Comparison of ENCODE assay signal across 24 cellular contexts in the genomic region with DNA sequence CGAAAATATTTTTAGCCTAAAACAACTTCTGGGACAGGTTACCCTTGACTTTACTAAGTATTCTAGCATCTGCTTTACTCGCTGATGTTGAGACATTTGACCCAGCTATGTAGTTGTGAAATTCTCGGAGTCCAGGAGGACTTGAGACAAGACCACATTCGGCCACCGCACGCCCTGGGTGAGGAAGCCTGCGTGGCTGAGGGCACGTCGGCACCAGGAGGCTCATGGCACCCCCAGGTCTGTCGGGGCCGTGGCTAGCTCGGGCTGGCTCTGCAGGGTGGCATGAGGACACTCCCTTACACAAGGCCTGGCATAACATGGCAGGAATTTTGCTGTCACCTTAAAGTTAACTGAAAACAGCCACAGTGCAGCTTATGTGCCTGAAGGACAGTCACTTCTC. TPM values are rescaled to one million over a fixed set of nuclear protein-coding genes. Genes with fewer than 3 reads are reported as not detected.
DNase-seq lines count a peak whose midpoint lies in the region; ATAC-seq, FAIRE-seq and TF ChIP-seq lines count a peak whose summit lies in the region.
"Had no signal": no experiment of that assay in that cellular context is flagged by ENCODE, and none has a peak within 500 bp of the region (broad histone marks: within the 10 kb centered on the region; RNA-seq: fewer than 3 reads in every experiment).

No MANE protein-coding gene starts in this region.

- no peak overlapping the region for H4K5ac ChIP-seq in H1 (ENCODE audit: insufficient read length, low read depth, low read length)

- H3K9me3 Mint-ChIP-seq in progenitor cell of endocrine pancreas (ENCODE audit: low read depth), result no peaks in the 10 kb centered on the region
- H3K9me3 Mint-ChIP-seq: CD14-positive monocyte; CD4-positive, alpha-beta T cell; CD8-positive, alpha-beta memory T cell had no signal

- TF ChIP-seq EP300 in H1 (IDR thresholded peaks at IDR 0.05; ENCODE audit: borderline replicate concordance in 1 of 2, low read depth in 2 of 2, low read length in 2 of 2), result no peak

- H4K91ac ChIP-seq in H1 (replicated peaks; ENCODE audit: insufficient read length, low read length), result peak overlapping the region; percentile 47

- H3K36me3 ChIP-seq in BLaER1 (peaks cover 36% of the 10 kb centered on the region), H1 (ENCODE audit: control insufficient read depth in 2 of 4, insufficient read depth in 4 of 4, low read length in 3 of 4) (peaks cover 4 to 29% (median 19%) of the 10 kb centered on the region in 4 experiments; a peak in 7 of 8 replicates)

- H3K4me1 ChIP-seq in BLaER1 (peaks cover 100% of the 10 kb centered on the region), H1 (replicated peaks in 1 of 4; ENCODE audit: control insufficient read depth in 3 of 4, insufficient read depth in 4 of 4, low read length in 3 of 4) (peaks cover 7 to 23% (median 15%) of the 10 kb centered on the region in 4 experiments)
- H3K4me1 ChIP-seq: A549 had no signal

- H4K20me1 ChIP-seq in BLaER1 (peaks cover 66% of the 10 kb centered on the region), H1 (replicated peaks in 1 of 2; ENCODE audit: control insufficient read depth in 1 of 2, insufficient read depth in 2 of 2, low read length in 2 of 2) (no peaks in the 10 kb centered on the region)

- H2BK15ac ChIP-seq in H1 (ENCODE audit: low read length), result no peak overlapping the region

- H2BK5ac ChIP-seq in H1 (ENCODE audit: low read depth, low read length), result no peak overlapping the region

- no peak overlapping the region for H2AFZ ChIP-seq in H1 (ENCODE audit: low read length)

- H2AK5ac ChIP-seq in H1 (ENCODE audit: low read depth, low read length), result no peak overlapping the region

- TF ChIP-seq POLR2A in H1 (IDR thresholded peaks at IDR 0.05; ENCODE audit: control extremely low read depth in 1 of 2, low read depth in 2 of 2, low read length in 2 of 2), result no peak

- no peak overlapping the region for H3K4ac ChIP-seq in H1 (replicated peaks; ENCODE audit: insufficient read length, low read depth, low read length)

- H3K27ac ChIP-seq in BLaER1 (peak overlapping the region; percentile 35; the same call in 1 of the 2 replicates), H1 (ENCODE audit: low read depth, low read length) (no peak overlapping the region)
- H3K27ac ChIP-seq: A549 had no signal

- CTCF ChIA-PET in H1 (lab: Charles Lee; ENCODE audit: partially characterized antibody) (interaction anchor here (1.9 kb wide), 1 partner anchor 15 kb away, joined by 6 read pairs; no protein-coding TSS in a partner anchor), HEK293T (lab: Yijun Ruan, JAX) (no interaction called here)

- peak overlapping the region; percentile 93 for H3K4me2 ChIP-seq in BLaER1
- no peak overlapping the region for H3K4me2 ChIP-seq in H1 (ENCODE audit: insufficient read depth in 1 of 2, low read depth in 2 of 2, low read length in 2 of 2)
- H3K4me2 ChIP-seq: A549 had no signal

- FAIRE-seq in H1 (lab: Jason Lieb, UNC), result no peak
- FAIRE-seq: A549, D721Med, GM12878, GM19239 had no signal

- H2BK20ac ChIP-seq in H1 (ENCODE audit: low read length), result no peak overlapping the region

- TF ChIP-seq RAD21 in H1 (IDR thresholded peaks at IDR 0.05 in 1 of 2, conservative IDR thresholded peaks at IDR 0.05 in 1 of 2; ENCODE audit: low read depth in 2 of 2, low read length in 2 of 2), result no peak

- H3K18ac ChIP-seq in H1 (ENCODE audit: extremely low read depth, low read length), result no peak overlapping the region

- H3K4me3 ChIP-seq in BLaER1, result no peak overlapping the region
- no peak overlapping the region for H3K4me3 ChIP-seq in H1 (ENCODE audit: extremely low read depth in 1 of 4, insufficient read depth in 2 of 4, low read depth in 3 of 4, low read length in 4 of 4)
- H3K4me3 ChIP-seq: A549, GM12878 had no signal

- no peaks in the 10 kb centered on the region for H3K79me1 ChIP-seq in H1 (ENCODE audit: low read depth, low read length)

- no peak overlapping the region for H3K23ac ChIP-seq in H1 (ENCODE audit: insufficient read length)

- H3K36me3 Mint-ChIP-seq in progenitor cell of endocrine pancreas (ENCODE audit: insufficient read depth), result peaks cover 26% of the 10 kb centered on the region

- no peak overlapping the region for H2BK120ac ChIP-seq in H1 (replicated peaks; ENCODE audit: low read depth, low read length)

- H3K14ac ChIP-seq in H1 (ENCODE audit: insufficient read length), result no peak overlapping the region

- H3K27ac Mint-ChIP-seq in progenitor cell of endocrine pancreas, result peak overlapping the region; percentile 8
- H3K27ac Mint-ChIP-seq: CD4-positive, alpha-beta T cell; CD8-positive, alpha-beta memory T cell had no signal

- H3K27me3 Mint-ChIP-seq in progenitor cell of endocrine pancreas, result no peaks in the 10 kb centered on the region
- H3K27me3 Mint-ChIP-seq: CD4-positive, alpha-beta T cell; CD8-positive, alpha-beta memory T cell had no signal

- H3K79me2 ChIP-seq in H1 (ENCODE audit: control insufficient read depth in 1 of 2, insufficient read depth in 2 of 2, low read length in 2 of 2), result no peaks in the 10 kb centered on the region

- H3K9me3 ChIP-seq in BLaER1 (no peaks in the 10 kb centered on the region), H1 (ENCODE audit: insufficient read depth in 2 of 2, low read depth in 1 of 2, low read length in 1 of 2) (no peaks in the 10 kb centered on the region)
- H3K9me3 ChIP-seq: A549 had no signal

- H4K8ac ChIP-seq in H1 (ENCODE audit: extremely low read depth, insufficient read depth, low read length), result no peak overlapping the region

- H3K56ac ChIP-seq in H1 (replicated peaks; ENCODE audit: insufficient read length, low read depth, low read length), result no peak overlapping the region

- H3K4me1 Mint-ChIP-seq in progenitor cell of endocrine pancreas (ENCODE audit: low read depth), result no peaks in the 10 kb centered on the region

- DNase-seq in H1 (ENCODE audit: low read depth in 1 of 2, low spot score in 2 of 2), result no peak
- no peak for DNase-seq in progenitor cell of endocrine pancreas (ENCODE audit: low spot score, unreplicated experiment)
- no peak for DNase-seq in NCI-H1436 treated with DMSO at 0.1 percent for 48 hours (lab: John Stamatoyannopoulos, UW)
- DNase-seq in HEK293T (ENCODE audit: extremely low spot score), result no peak
- DNase-seq in KG1 (lab: John Stamatoyannopoulos, UW), result no peak
- DNase-seq: 8988T; ACHN; AML-193; CD4-positive, alpha-beta T cell; CD8-positive, alpha-beta memory T cell; DMS 273 treated with DMSO at 0.1 percent for 48 hours; DMS79; EL; GDM1; GOT3; H7; HCEC 1CT had no signal

- no peak for TF ChIP-seq CTCF in H1 (IDR thresholded peaks at IDR 0.05; ENCODE audit: control extremely low read depth in 1 of 3, insufficient read depth in 1 of 3, low read depth in 1 of 3, low read length in 3 of 3)
- TF ChIP-seq CTCF in progenitor cell of endocrine pancreas (IDR thresholded peaks at IDR 0.05; ENCODE audit: unreplicated experiment), result no peak

- H3K9ac ChIP-seq in BLaER1 (0 out of 2 replicates have a peak overlapping the region, but pooled peaks have one; percentile 55), H1 (replicated peaks in 1 of 4; ENCODE audit: extremely low read depth in 1 of 4, low read depth in 3 of 4, low read length in 3 of 4) (no peak overlapping the region)

- WGBS in H1 (ENCODE audit: extremely low coverage in 1 of 2, insufficient coverage in 1 of 2, insufficient read length in 1 of 2, insufficient replicate concordance in 2 of 2, low coverage in 1 of 2, low lambda C conversion rate in 2 of 2, missing lambda C conversion rate in 1 of 2), 2 experiments, result 96% methylated on average over 12 of the region's 12 CpGs; no CpG with 5 or more reads in 1 of the 2 experiments

- no peak overlapping the region for H2BK12ac ChIP-seq in H1 (ENCODE audit: low read depth, low read length)

- H3K27me3 ChIP-seq in BLaER1 (no peaks in the 10 kb centered on the region), H1 (replicated peaks in 1 of 4; ENCODE audit: control insufficient read depth in 3 of 4, extremely low read depth in 1 of 4, insufficient read depth in 3 of 4, low read length in 3 of 4) (no peaks in the 10 kb centered on the region)

- H3K4me3 Mint-ChIP-seq in progenitor cell of endocrine pancreas (ENCODE audit: low read depth), result no peak overlapping the region
- H3K4me3 Mint-ChIP-seq: CD14-positive monocyte; CD4-positive, alpha-beta T cell had no signal

- no peak for ATAC-seq in GM21390 (IDR thresholded peaks at IDR 0.05; ENCODE audit: unreplicated experiment)
- ATAC-seq: A549, GM12878 had no signal

- POLR2A ChIA-PET in H1 (lab: Charles Lee; ENCODE audit: partially characterized antibody), result no interaction called here
- POLR2A ChIA-PET in HEK293T (lab: Yijun Ruan, JAX), result no interaction called here

- no peaks in the 10 kb centered on the region for H3K23me2 ChIP-seq in H1 (ENCODE audit: low read depth, low read length)

TF ChIP-seq in H1, 55 proteins besides CTCF, POLR2A, EP300 and RAD21 (continues in another document):
- TF ChIP-seq JUN (IDR thresholded peaks at IDR 0.05; ENCODE audit: low read depth, low read length) (no peak), ZNF274 (IDR thresholded peaks at IDR 0.05; ENCODE audit: borderline replicate concordance, extremely low read depth, low read length) (no peak)

TF ChIP-seq in HEK293T, 16 proteins besides CTCF, POLR2A, EP300 and RAD21 (continues in another document):
- TF ChIP-seq SUZ12 (IDR thresholded peaks at IDR 0.05) (no peak), ELF4 (IDR thresholded peaks at IDR 0.05) (no peak), TARDBP (IDR thresholded peaks at IDR 0.05) (no peak), BHLHE40 (IDR thresholded peaks at IDR 0.05; ENCODE audit: borderline replicate concordance) (no peak)

RNA-seq across cellular contexts. Expression of gene MMP17, which starts 58.1 kb away (rescaled TPM):
- 34.4 and 41.3 TPM in 2 replicates for total RNA-seq in H1 (2021; fragmentation: NEBNext Ultra II Directional; extraction: Animal tissue kit (Norgen Biotek cat#: 25700))
- polyA plus RNA-seq in H1 (2011; rRNA removed), result 53.8 and 55.7 TPM in 2 replicates
- 44.7 TPM for polyA plus RNA-seq in H1 (2011; cell fraction: cytosol; rRNA removed)
- polyA plus RNA-seq in H1 (2011; cell fraction: nucleus; rRNA removed), result 141 TPM
- polyA plus RNA-seq in H1 (2012, experiment 1 of 2), result 22.5 to 51.9 TPM (median 46.7 TPM) in 4 replicates
- 23.0 TPM for polyA plus RNA-seq in H1 (2012, experiment 2 of 2)
- polyA plus RNA-seq in H1 (2013, experiment 1 of 2), result 35.2 TPM
- polyA plus RNA-seq in H1 (2013, experiment 2 of 2), result 33.5 TPM
- 17.4 and 19.1 TPM in 2 replicates for polyA minus RNA-seq in H1 (2011; rRNA and poly(A)+ RNA removed)
- 24.2 TPM for polyA minus RNA-seq in H1 (2011; cell fraction: cytosol; rRNA and poly(A)+ RNA removed)
- 47.2 TPM for polyA minus RNA-seq in H1 (2011; cell fraction: nucleus; rRNA and poly(A)+ RNA removed)
- total RNA-seq in progenitor cell of endocrine pancreas, result 0.48 and 0.49 TPM in 2 replicates
- polyA plus RNA-seq: CD8-positive, alpha-beta memory T cell had no signal

RNA-seq across cellular contexts. Expression of gene SFSWAP, which starts 59.2 kb away (rescaled TPM):
- total RNA-seq in H1 (2021; fragmentation: NEBNext Ultra II Directional; extraction: Animal tissue kit (Norgen Biotek cat#: 25700)), result 48.3 and 49.5 TPM in 2 replicates
- 36.5 and 64.4 TPM in 2 replicates for polyA plus RNA-seq in H1 (2011; rRNA removed)
- polyA plus RNA-seq in H1 (2011; cell fraction: cytosol; rRNA removed), result 25.1 TPM
- polyA plus RNA-seq in H1 (2011; cell fraction: nucleus; rRNA removed), result 154 TPM
- polyA plus RNA-seq in H1 (2012, experiment 1 of 2), result 35.4 to 37.3 TPM (median 36.3 TPM) in 4 replicates
- 13.3 TPM for polyA plus RNA-seq in H1 (2012, experiment 2 of 2)
- polyA plus RNA-seq in H1 (2013, experiment 1 of 2), result 51.5 TPM
- 47.2 TPM for polyA plus RNA-seq in H1 (2013, experiment 2 of 2)
- 18.9 and 20.6 TPM in 2 replicates for polyA minus RNA-seq in H1 (2011; rRNA and poly(A)+ RNA removed)
- 20.5 TPM for polyA minus RNA-seq in H1 (2011; cell fraction: cytosol; rRNA and poly(A)+ RNA removed)
- polyA minus RNA-seq in H1 (2011; cell fraction: nucleus; rRNA and poly(A)+ RNA removed), result 37.8 TPM
- 62.1 and 64.5 TPM in 2 replicates for total RNA-seq in progenitor cell of endocrine pancreas

Comparison
In these comparisons a context has a peak if more than half of its experiments do, and no peak if none do; other contexts are left out.
1. RNA of gene MMP17, which starts 58.1 kb away (total RNA-seq): 34.4 to 41.3 TPM in H1; 0.48 to 0.49 TPM in progenitor cell of endocrine pancreas; every median in the first group is over 10 times any median in the second.